2 cellular contexts compared by ENCODE assay signal in genomic region chr10:133541441-133541840, GRCh38. TPM values are rescaled to one million over a fixed set of nuclear protein-coding genes. Genes with fewer than 3 reads are reported as not detected.
"Had no signal": no experiment of that assay in that cellular context is flagged by ENCODE, and none has a peak within 500 bp of the region (broad histone marks: within the 10 kb centered on the region; RNA-seq: fewer than 3 reads in every experiment).

No MANE protein-coding gene starts in this region.

RNA-seq across cellular contexts. Expression of gene SYCE1, which starts 23.9 kb away (rescaled TPM):
- total RNA-seq: ascending aorta, WTC11 had no signal
